In the genomic region with DNA sequence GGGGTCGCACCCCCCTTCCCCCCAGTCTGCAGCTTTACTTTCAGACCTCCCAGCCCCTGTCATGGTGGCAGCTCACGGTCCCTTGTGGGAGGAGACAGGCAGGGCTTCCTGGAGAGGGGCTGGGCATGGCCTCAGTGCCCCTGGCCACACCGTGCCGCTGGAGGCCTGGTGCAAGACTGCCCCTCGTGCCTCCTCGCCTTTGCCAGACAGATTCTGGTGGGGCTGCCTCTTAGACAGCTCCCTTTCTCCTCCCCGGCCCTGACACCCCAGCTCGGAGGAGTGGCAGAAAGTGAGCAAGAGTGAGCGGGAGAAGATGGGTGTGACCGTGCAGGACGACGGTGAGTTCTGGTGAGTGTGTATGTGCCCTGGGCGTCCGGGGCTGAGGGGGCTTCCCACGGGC, we compare ENCODE assay signal across 34 cellular contexts. TPM values are rescaled to one million over a fixed set of nuclear protein-coding genes. Genes with fewer than 3 reads are reported as not detected.
"Had no signal": no experiment of that assay in that cellular context is flagged by ENCODE, and none has a peak within 500 bp of the region (broad histone marks: within the 10 kb centered on the region; RNA-seq: fewer than 3 reads in every experiment).

No MANE protein-coding gene starts in this region.

- H3K4me3 ChIP-seq: colonic mucosa, dorsolateral prefrontal cortex, esophagus muscularis mucosa, gastrocnemius medialis had no signal

- ATAC-seq: activated CD4-positive, CD25-positive, alpha-beta regulatory T cell treated with anti-CD3 and anti-CD28 coated beads, Interleukin-2, amount 50 U/mL, for 24 hours; activated CD8-positive, alpha-beta T cell treated with anti-CD3 and anti-CD28 coated beads for 36 hours; activated T-cell treated with anti-CD3 and anti-CD28 coated beads, Interleukin-2, amount 50 U/mL, for 4 hours; activated T-helper 17 cell treated with anti-CD3 and anti-CD28 coated beads, Interleukin-2, amount 50 U/mL, for 72 hours; foreskin keratinocyte; gastrocnemius medialis; T-helper 17 cell had no signal

- H3K9me3 ChIP-seq: colonic mucosa, esophagus muscularis mucosa, gastrocnemius medialis had no signal

- H3K4me3 Mint-ChIP-seq: activated B cell treated with CpG ODN at 0.5 μM for 24 hours; activated CD8-positive, alpha-beta T cell treated with anti-CD3 and anti-CD28 coated beads for 36 hours; activated naive CD8-positive, alpha-beta T cell; activated T-cell treated with anti-CD3 and anti-CD28 coated beads, Interleukin-2, amount 50 U/mL, for 4 hours; activated T-helper 17 cell treated with anti-CD3 and anti-CD28 coated beads, Interleukin-2, amount 50 U/mL, for 72 hours; dendritic cell treated with granulocyte-macrophage colony-stimulating factor and Interleukin-4, amounts not matched to agents 40 ng/mL and 50 ng/mL, for 4 days; endodermal cell; T-helper 17 cell; T-helper 2 cell treated with Interferon-gamma antibody and Interleukin-4, amounts not matched to agents 5 μg/mL and 100 μg/mL, for 36 hours had no signal

- H3K27ac Mint-ChIP-seq: activated B cell treated with CpG ODN at 0.5 μM for 24 hours; activated CD8-positive, alpha-beta T cell treated with anti-CD3 and anti-CD28 coated beads for 36 hours; activated naive CD8-positive, alpha-beta T cell; activated T-helper 17 cell treated with anti-CD3 and anti-CD28 coated beads, Interleukin-2, amount 50 U/mL, for 72 hours; dendritic cell treated with granulocyte-macrophage colony-stimulating factor and Interleukin-4, amounts not matched to agents 40 ng/mL and 50 ng/mL, for 4 days; endodermal cell; T-helper 17 cell; T-helper 2 cell treated with Interferon-gamma antibody and Interleukin-4, amounts not matched to agents 5 μg/mL and 100 μg/mL, for 36 hours had no signal

- H3K27ac ChIP-seq: brain microvascular endothelial cell, colonic mucosa, esophagus muscularis mucosa, foreskin keratinocyte, gastrocnemius medialis, WERI-Rb-1 had no signal

- H3K4me1 Mint-ChIP-seq: activated B cell treated with CpG ODN at 0.5 μM for 24 hours; activated T-helper 17 cell treated with anti-CD3 and anti-CD28 coated beads, Interleukin-2, amount 50 U/mL, for 72 hours had no signal

- H3K36me3 ChIP-seq: gastrocnemius medialis, WERI-Rb-1 had no signal

- H3K4me1 ChIP-seq: colonic mucosa, foreskin keratinocyte had no signal

- H3K27me3 Mint-ChIP-seq: activated B cell treated with CpG ODN at 0.5 μM for 24 hours; activated CD8-positive, alpha-beta T cell treated with anti-CD3 and anti-CD28 coated beads for 36 hours; activated naive CD8-positive, alpha-beta T cell; activated T-helper 17 cell treated with anti-CD3 and anti-CD28 coated beads, Interleukin-2, amount 50 U/mL, for 72 hours; dendritic cell treated with granulocyte-macrophage colony-stimulating factor and Interleukin-4, amounts not matched to agents 40 ng/mL and 50 ng/mL, for 4 days; T-helper 17 cell had no signal

- H3K9me3 Mint-ChIP-seq: activated B cell treated with CpG ODN at 0.5 μM for 24 hours; activated CD8-positive, alpha-beta T cell treated with anti-CD3 and anti-CD28 coated beads for 36 hours; activated T-cell treated with anti-CD3 and anti-CD28 coated beads, Interleukin-2, amount 50 U/mL, for 4 hours; activated T-helper 17 cell treated with anti-CD3 and anti-CD28 coated beads, Interleukin-2, amount 50 U/mL, for 72 hours; dendritic cell treated with granulocyte-macrophage colony-stimulating factor and Interleukin-4, amounts not matched to agents 40 ng/mL and 50 ng/mL, for 4 days; endodermal cell; T-helper 2 cell treated with Interferon-gamma antibody and Interleukin-4, amounts not matched to agents 5 μg/mL and 100 μg/mL, for 36 hours had no signal

- DNase-seq: activated B cell treated with CpG ODN at 0.5 μM for 24 hours; activated CD4-positive, alpha-beta T cell treated with anti-CD3 and anti-CD28 coated beads for 48 hours; activated CD4-positive, alpha-beta T cell treated with anti-CD3 and anti-CD28 coated beads, Interleukin-2, amount 50 U/mL, for 1 hour; activated CD4-positive, alpha-beta T cell treated with anti-CD3 and anti-CD28 coated beads, Interleukin-2, amount 50 U/mL, for 48 hours; activated CD8-positive, alpha-beta memory T cell treated with anti-CD3 and anti-CD28 coated beads for 24 hours; activated CD8-positive, alpha-beta T cell treated with anti-CD3 and anti-CD28 coated beads for 36 hours; activated effector memory CD4-positive, alpha-beta T cell treated with Interleukin-2 at 50 U/mL for 16 hours; activated gamma-delta T cell treated with Interleukin-2 at 50 U/mL for 16 hours; activated naive CD4-positive, alpha-beta T cell treated with anti-CD3 and anti-CD28 coated beads, Interleukin-2, amount 50 U/mL, for 16 hours; activated naive CD4-positive, alpha-beta T cell treated with Interleukin-2 at 50 U/mL for 16 hours; activated T-cell treated with anti-CD3 and anti-CD28 coated beads, Interleukin-2, amount 50 U/mL, for 4 hours; amniotic stem cell; anterior cingulate cortex; brain microvascular endothelial cell; caudate nucleus; colonic mucosa; dorsolateral prefrontal cortex; effector memory CD4-positive, alpha-beta T cell; endodermal cell; erythroblast; foreskin keratinocyte; gastrocnemius medialis; T-helper 1 cell; T-helper 17 cell; T1000; WERI-Rb-1 had no signal

- H3K27me3 ChIP-seq: brain microvascular endothelial cell, colonic mucosa, dorsolateral prefrontal cortex, esophagus muscularis mucosa, foreskin keratinocyte, gastrocnemius medialis had no signal

RNA-seq across cellular contexts. Expression of a gene that starts 13.3 kb away (rescaled TPM):
- total RNA-seq: activated B cell treated with CpG ODN at 0.5 μM for 24 hours; activated CD8-positive, alpha-beta T cell treated with anti-CD3 and anti-CD28 coated beads for 36 hours; activated T-cell treated with anti-CD3 and anti-CD28 coated beads, Interleukin-2, amount 50 U/mL, for 4 hours; activated T-helper 17 cell treated with anti-CD3 and anti-CD28 coated beads, Interleukin-2, amount 50 U/mL, for 72 hours; bronchial epithelial cell; esophagus muscularis mucosa; foreskin keratinocyte; gastrocnemius medialis; T-helper 17 cell had no signal
- polyA plus RNA-seq: adipose tissue, foreskin keratinocyte had no signal
